In genomic region chr17:20154601-20155000, GRCh38 we compare ENCODE assay signal across 16 cellular contexts.
DNase-seq lines count a peak whose midpoint lies in the region; ATAC-seq and TF ChIP-seq lines count a peak whose summit lies in the region.
"Had no signal": no experiment of that assay in that cellular context is flagged by ENCODE, and none has a peak within 500 bp of the region (broad histone marks: within the 10 kb centered on the region; RNA-seq: fewer than 3 reads in every experiment).

No MANE protein-coding gene starts in this region.

- H3K27ac Mint-ChIP-seq in activated naive CD4-positive, alpha-beta T cell treated with anti-CD3 and anti-CD28 coated beads for 36 hours, result no peak overlapping the region
- H3K27ac Mint-ChIP-seq in activated T-helper 17 cell treated with anti-CD3 and anti-CD28 coated beads, Interleukin-2, amount 50 U/mL, for 72 hours, result no peak overlapping the region
- H3K27ac Mint-ChIP-seq: IgD-negative memory B cell had no signal

- H3K27ac ChIP-seq in HCT116 (ENCODE audit: low read depth, low read length), result no peak overlapping the region
- H3K27ac ChIP-seq: BLaER1 had no signal

- no peaks in the 10 kb centered on the region for H3K36me3 Mint-ChIP-seq in activated naive CD4-positive, alpha-beta T cell treated with anti-CD3 and anti-CD28 coated beads for 36 hours (ENCODE audit: low read depth)
- H3K36me3 Mint-ChIP-seq in activated T-helper 17 cell treated with anti-CD3 and anti-CD28 coated beads, Interleukin-2, amount 50 U/mL, for 72 hours (ENCODE audit: low read depth), result no peaks in the 10 kb centered on the region
- H3K36me3 Mint-ChIP-seq: IgD-negative memory B cell had no signal

- BruUV-seq in HCT116 (replicated peaks; lab: Mats Ljungman, UMichigan), result no TSS peak

- no peaks in the 10 kb centered on the region for H3K9me3 Mint-ChIP-seq in activated naive CD4-positive, alpha-beta T cell treated with anti-CD3 and anti-CD28 coated beads for 36 hours
- no peaks in the 10 kb centered on the region for H3K9me3 Mint-ChIP-seq in activated T-helper 17 cell treated with anti-CD3 and anti-CD28 coated beads, Interleukin-2, amount 50 U/mL, for 72 hours
- H3K9me3 Mint-ChIP-seq: IgD-negative memory B cell had no signal

- CTCF ChIA-PET in activated naive CD4-positive, alpha-beta T cell treated with anti-CD3 and anti-CD28 coated beads for 36 hours (lab: Charles Lee), result no interaction called here
- CTCF ChIA-PET in HCT116 (lab: Charles Lee), result no interaction called here

- H3K4me1 Mint-ChIP-seq in activated naive CD4-positive, alpha-beta T cell treated with anti-CD3 and anti-CD28 coated beads for 36 hours (ENCODE audit: low read depth), result peaks cover 7% of the 10 kb centered on the region
- H3K4me1 Mint-ChIP-seq in activated T-helper 17 cell treated with anti-CD3 and anti-CD28 coated beads, Interleukin-2, amount 50 U/mL, for 72 hours, result no peaks in the 10 kb centered on the region

- H3K4me3 Mint-ChIP-seq in activated naive CD4-positive, alpha-beta T cell treated with anti-CD3 and anti-CD28 coated beads for 36 hours, result no peak overlapping the region
- H3K4me3 Mint-ChIP-seq in activated T-helper 17 cell treated with anti-CD3 and anti-CD28 coated beads, Interleukin-2, amount 50 U/mL, for 72 hours, result no peak overlapping the region
- H3K4me3 Mint-ChIP-seq: IgD-negative memory B cell had no signal

- intact Hi-C loops in activated naive CD4-positive, alpha-beta T cell treated with anti-CD3 and anti-CD28 coated beads for 36 hours (cut with micrococcal nuclease), result loop anchor here (2.0 kb wide), 2 partner anchors 116 to 888 kb away; partner anchors contain the start of gene USP22
- intact Hi-C loops in HCT116 (cut with micrococcal nuclease), result no loop called here

- no peak for ATAC-seq in HCT116
- peak; percentile 21 for ATAC-seq in activated T-helper 17 cell treated with anti-CD3 and anti-CD28 coated beads, Interleukin-2, amount 50 U/mL, for 72 hours (replicated peaks)

- POLR2A ChIA-PET in HCT116 (lab: Charles Lee), result no interaction called here

- peaks cover 16% of the 10 kb centered on the region; the same call in 1 of the 2 replicates for H3K79me2 ChIP-seq in HCT116 (ENCODE audit: insufficient read depth, low read length)

- no peak overlapping the region for H2AFZ ChIP-seq in HCT116 (ENCODE audit: low read depth, low read length, poor library complexity, severe bottlenecking)

- H3K36me3 ChIP-seq in HCT116 (ENCODE audit: control insufficient read depth in 1 of 2, insufficient read depth in 2 of 2, low read length in 2 of 2), result no peaks in the 10 kb centered on the region
- H3K36me3 ChIP-seq: BLaER1 had no signal

- DNase-seq in activated naive CD4-positive, alpha-beta T cell treated with anti-CD3 and anti-CD28 coated beads for 36 hours, result peak; percentile 16
- DNase-seq in activated naive CD4-positive, alpha-beta T cell treated with anti-CD3 and anti-CD28 coated beads, Interleukin-2, amount 50 U/mL, for 16 hours, result no peak
- DNase-seq in HCT116 (ENCODE audit: low read depth, low spot score), result no peak
- DNase-seq in AG08395 (ENCODE audit: low spot score), result no peak
- no peak for DNase-seq in foreskin fibroblast
- no peak for DNase-seq in activated effector memory CD4-positive, alpha-beta T cell treated with Interleukin-2 at 50 U/mL for 16 hours
- DNase-seq: DMS 273 treated with DMSO at 0.1 percent for 48 hours, NCI-H1048, NCI-H1694, NCI-H2107, NCI-H345, NCI-H748 treated with DMSO at 0.1 percent for 48 hours, SHP77 treated with DMSO at 0.1 percent for 48 hours had no signal

- no peak overlapping the region for H3K9ac ChIP-seq in HCT116 (ENCODE audit: low read length)
- H3K9ac ChIP-seq: BLaER1 had no signal

- no peaks in the 10 kb centered on the region for H3K9me2 ChIP-seq in HCT116 (ENCODE audit: insufficient read depth)

- no peaks in the 10 kb centered on the region for H4K20me1 ChIP-seq in HCT116 (ENCODE audit: insufficient read depth)

- no peaks in the 10 kb centered on the region for H3K9me3 ChIP-seq in HCT116 (ENCODE audit: control insufficient read depth in 1 of 2, insufficient read depth in 1 of 2, low read depth in 1 of 2, low read length in 2 of 2)
- H3K9me3 ChIP-seq: BLaER1 had no signal

- no peaks in the 10 kb centered on the region for H3K27me3 ChIP-seq in HCT116 (ENCODE audit: insufficient read depth, low read length)

- TF ChIP-seq CTCF in HCT116 (IDR thresholded peaks at IDR 0.05 in 2 of 3, conservative IDR thresholded peaks at IDR 0.05 in 1 of 3; ENCODE audit: borderline replicate concordance in 1 of 3, insufficient read depth in 1 of 3, low read depth in 2 of 3, low read length in 2 of 3) (no peak), foreskin fibroblast (IDR thresholded peaks at IDR 0.05; ENCODE audit: low read depth, low read length) (no peak)

- no peak for TF ChIP-seq POLR2A in HCT116 (IDR thresholded peaks at IDR 0.05; ENCODE audit: borderline replicate concordance, extremely low read depth, insufficient read depth, insufficient read length)

- RAD21 ChIA-PET in HCT116 (lab: Charles Lee; ENCODE audit: low non-redundant PET in 1 of 2, low total read pairs in 2 of 2, uncharacterized antibody in 2 of 2, unreplicated experiment in 2 of 2), result no interaction called here

- peaks cover 8% of the 10 kb centered on the region for H3K27me3 Mint-ChIP-seq in activated naive CD4-positive, alpha-beta T cell treated with anti-CD3 and anti-CD28 coated beads for 36 hours (ENCODE audit: low read depth)
- peaks cover 3% of the 10 kb centered on the region for H3K27me3 Mint-ChIP-seq in activated T-helper 17 cell treated with anti-CD3 and anti-CD28 coated beads, Interleukin-2, amount 50 U/mL, for 72 hours
- H3K27me3 Mint-ChIP-seq: IgD-negative memory B cell had no signal

- TF ChIP-seq RAD21 in HCT116 (IDR thresholded peaks at IDR 0.05; ENCODE audit: low read depth), result no peak

- peak overlapping the region; percentile 90; the same call in 1 of the 2 replicates for H3K4me2 ChIP-seq in HCT116 (ENCODE audit: low read length)

- H3K4me3 ChIP-seq in HCT116 (replicated peaks in 1 of 2; ENCODE audit: low read depth in 1 of 2, low read length in 2 of 2) (no peak overlapping the region), foreskin fibroblast (ENCODE audit: low read depth in 1 of 2, low read length in 2 of 2) (no peak overlapping the region)
- H3K4me3 ChIP-seq: BLaER1 had no signal

- peaks cover 12 to 15% of the 10 kb centered on the region in 2 experiments for H3K4me1 ChIP-seq in HCT116 (ENCODE audit: control insufficient read depth in 1 of 2, insufficient read depth in 2 of 2, low read length in 2 of 2)

TF ChIP-seq in HCT116, 20 proteins besides CTCF, POLR2A, EP300 and RAD21:
- TF ChIP-seq SRF (IDR thresholded peaks at IDR 0.05; ENCODE audit: low read depth), result no peak
- TF ChIP-seq EGR1 (IDR thresholded peaks at IDR 0.05; ENCODE audit: low read depth), result no peak
- TF ChIP-seq ELF1 (IDR thresholded peaks at IDR 0.05; ENCODE audit: borderline replicate concordance, low read depth), result no peak
- no peak for TF ChIP-seq JUND (IDR thresholded peaks at IDR 0.05)
- no peak for TF ChIP-seq FOSL1 (IDR thresholded peaks at IDR 0.05; ENCODE audit: low read depth)
- TF ChIP-seq ZFX (IDR thresholded peaks at IDR 0.05), result no peak
- TF ChIP-seq ZNF274 (IDR thresholded peaks at IDR 0.05; ENCODE audit: low read depth, low read length), result no peak
- TF ChIP-seq EZH2 (IDR thresholded peaks at IDR 0.05), result no peak
- no peak for TF ChIP-seq ZBTB33 (IDR thresholded peaks at IDR 0.05; ENCODE audit: extremely low read depth, insufficient replicate concordance, low read length)
TF ChIP-seq in HCT116: peak in this region for 0.
